20 cellular contexts compared by ENCODE assay signal in the genomic region with DNA sequence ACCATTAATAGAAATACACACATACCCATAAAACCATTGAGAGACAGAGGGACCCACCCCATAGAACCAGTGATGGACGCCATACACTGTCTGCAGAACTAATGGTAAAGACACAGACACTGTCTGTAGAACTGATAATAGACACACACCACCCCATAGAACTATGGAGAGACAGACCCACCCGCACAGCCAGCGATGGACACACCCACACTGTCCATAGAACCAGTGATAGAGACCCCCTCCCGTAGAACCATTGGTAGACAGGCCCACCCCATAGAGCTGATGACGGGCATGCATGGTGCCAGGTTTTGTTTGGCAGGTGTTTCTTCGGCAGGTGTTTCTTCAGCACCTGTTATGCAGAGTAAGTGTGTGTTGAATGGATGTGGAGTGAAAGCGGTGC.
"Had no signal": no experiment of that assay in that cellular context is flagged by ENCODE, and none has a peak within 500 bp of the region (broad histone marks: within the 10 kb centered on the region; RNA-seq: fewer than 3 reads in every experiment).

No MANE protein-coding gene starts in this region.

- H3K4me3 Mint-ChIP-seq: activated naive CD8-positive, alpha-beta T cell treated with anti-CD3 and anti-CD28 coated beads, Interleukin-2, amount 10 ng/mL, durations not matched to agents 7 days and 5 days; activated T-cell treated with anti-CD3 and anti-CD28 coated beads, Interleukin-2, amount 50 U/mL, for 4 hours; immature natural killer cell; naive thymus-derived CD4-positive, alpha-beta T cell; neural crest cell; type B pancreatic cell; WTC11 had no signal

- H3K27me3 Mint-ChIP-seq: activated naive CD8-positive, alpha-beta T cell treated with anti-CD3 and anti-CD28 coated beads, Interleukin-2, amount 10 ng/mL, durations not matched to agents 7 days and 5 days; naive thymus-derived CD4-positive, alpha-beta T cell; type B pancreatic cell had no signal

- H3K9me3 Mint-ChIP-seq: activated naive CD8-positive, alpha-beta T cell treated with anti-CD3 and anti-CD28 coated beads, Interleukin-2, amount 10 ng/mL, durations not matched to agents 7 days and 5 days; activated T-cell treated with anti-CD3 and anti-CD28 coated beads, Interleukin-2, amount 50 U/mL, for 4 hours; immature natural killer cell; neural crest cell; type B pancreatic cell; WTC11 had no signal

- DNase-seq: activated CD8-positive, alpha-beta memory T cell treated with anti-CD3 and anti-CD28 coated beads, Interleukin-2, amount 50 U/mL, for 4 hours; activated naive CD4-positive, alpha-beta T cell treated with Interleukin-2 at 50 U/mL for 16 hours; activated naive CD8-positive, alpha-beta T cell treated with anti-CD3 and anti-CD28 coated beads, Interleukin-2, amount 10 ng/mL, durations not matched to agents 7 days and 5 days; activated T-cell treated with anti-CD3 and anti-CD28 coated beads, Interleukin-2, amount 50 U/mL, for 4 hours; amniotic stem cell; cerebellar nuclear complex; erythroblast; foreskin keratinocyte; immature natural killer cell; kidney glomerular epithelial cell; left ventricle myocardium inferior; naive thymus-derived CD4-positive, alpha-beta T cell; occipital lobe; posterior cingulate gyrus; stimulated activated CD4-positive, alpha-beta T cell treated with anti-CD3 and anti-CD28 coated beads, Interleukin-4, amount 100 ng/mL, for 1 hour; stimulated activated naive CD4-positive, alpha-beta T cell treated with Interleukin-2 at 50 U/mL for 16 hours; T1000 had no signal

- H3K27ac Mint-ChIP-seq: activated naive CD8-positive, alpha-beta T cell treated with anti-CD3 and anti-CD28 coated beads, Interleukin-2, amount 10 ng/mL, durations not matched to agents 7 days and 5 days; type B pancreatic cell had no signal
